In the genomic region with DNA sequence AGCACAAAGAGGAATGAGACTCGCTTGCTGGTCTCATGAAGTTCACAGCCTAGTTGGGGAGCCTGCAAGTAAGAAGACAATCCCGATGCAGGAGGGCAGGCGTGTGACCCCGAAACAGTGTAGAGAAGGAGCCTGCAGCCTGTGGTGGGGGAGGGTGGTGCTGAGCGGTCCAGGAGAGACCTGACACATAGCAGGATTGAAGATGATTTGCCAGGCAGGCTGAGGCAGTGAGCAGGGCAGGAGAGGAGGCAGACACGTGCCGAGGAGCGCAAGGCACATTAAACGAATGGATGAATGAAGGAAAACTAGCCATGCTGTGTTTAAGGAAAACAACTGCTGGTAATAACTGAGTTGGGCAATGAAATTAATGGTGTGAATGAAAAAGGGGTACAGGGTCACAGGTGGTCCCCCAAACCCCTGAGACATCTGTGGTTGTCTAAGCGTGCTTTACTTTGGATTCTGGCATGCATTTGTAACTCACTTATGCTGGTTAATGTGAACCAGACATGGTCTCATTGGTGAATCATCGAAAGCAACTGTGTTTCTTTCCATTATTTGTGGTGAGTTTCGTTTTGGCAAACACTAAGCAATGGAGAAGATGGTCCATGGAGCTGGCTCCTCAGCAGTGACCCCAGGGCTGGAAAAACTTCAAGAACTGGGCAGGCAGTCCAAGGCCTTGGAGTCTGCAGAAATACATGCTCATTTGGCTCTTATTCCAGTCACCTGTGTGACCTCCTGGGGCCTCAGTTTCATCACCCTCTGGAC, we compare ENCODE assay signal across 15 cellular contexts.
DNase-seq lines count a peak whose midpoint lies in the region; ATAC-seq and TF ChIP-seq lines count a peak whose summit lies in the region.
"Had no signal": no experiment of that assay in that cellular context is flagged by ENCODE, and none has a peak within 500 bp of the region (broad histone marks: within the 10 kb centered on the region; RNA-seq: fewer than 3 reads in every experiment).

No MANE protein-coding gene starts in this region.

- no peaks in the 10 kb centered on the region for H3K9me3 ChIP-seq in body of pancreas
- H3K9me3 ChIP-seq: SJSA1, thoracic aorta had no signal

- H3K27me3 Mint-ChIP-seq in natural killer cell (ENCODE audit: low read depth in 2 of 2): peaks cover 9 to 20% of the 10 kb centered on the region in 2 donors
- peaks cover 10 to 22% of the 10 kb centered on the region in 2 donors for H3K27me3 Mint-ChIP-seq in natural killer cell treated with Interleukin-12 subunit alpha and Interleukin-12 subunit beta and Interleukin-15 and Interleukin-18, amount 100 ng/mL, for 72 hours

- H3K27me3 ChIP-seq in body of pancreas: no peaks in the 10 kb centered on the region
- H3K27me3 ChIP-seq: SJSA1 had no signal

- no peak for TF ChIP-seq POLR2A in body of pancreas (IDR thresholded peaks at IDR 0.05)

- no peak overlapping the region for H3K27ac Mint-ChIP-seq in natural killer cell
- H3K27ac Mint-ChIP-seq in natural killer cell treated with Interleukin-12 subunit alpha and Interleukin-12 subunit beta and Interleukin-15 and Interleukin-18, amount 100 ng/mL, for 72 hours: no peak overlapping the region
- H3K27ac Mint-ChIP-seq: activated CD4-positive, alpha-beta T cell treated with anti-CD3 and anti-CD28 coated beads for 36 hours; activated T-helper 17 cell treated with anti-CD3 and anti-CD28 coated beads, Interleukin-2, amount 50 U/mL, for 72 hours had no signal

- peaks cover 9 to 11% of the 10 kb centered on the region in 2 donors for H3K4me1 Mint-ChIP-seq in natural killer cell
- peaks cover 10 to 16% of the 10 kb centered on the region in 2 donors for H3K4me1 Mint-ChIP-seq in natural killer cell treated with Interleukin-12 subunit alpha and Interleukin-12 subunit beta and Interleukin-15 and Interleukin-18, amount 100 ng/mL, for 72 hours (ENCODE audit: low read depth in 2 of 2)

- H3K9me3 Mint-ChIP-seq in natural killer cell: no peaks in the 10 kb centered on the region
- H3K9me3 Mint-ChIP-seq in natural killer cell treated with Interleukin-12 subunit alpha and Interleukin-12 subunit beta and Interleukin-15 and Interleukin-18, amount 100 ng/mL, for 72 hours: no peaks in the 10 kb centered on the region
- H3K9me3 Mint-ChIP-seq: activated T-helper 17 cell treated with anti-CD3 and anti-CD28 coated beads, Interleukin-2, amount 50 U/mL, for 72 hours had no signal

- WGBS in body of pancreas, 2 donors: 88 to 91% methylated on average over 12 of the region's 12 CpGs

- intact Hi-C loops in natural killer cell (cut with micrococcal nuclease): no loop called here
- intact Hi-C loops in body of pancreas (cut with DNase I): no loop called here

- H3K4me3 Mint-ChIP-seq in natural killer cell: peak overlapping the region; percentile 25
- no peak overlapping the region for H3K4me3 Mint-ChIP-seq in natural killer cell treated with Interleukin-12 subunit alpha and Interleukin-12 subunit beta and Interleukin-15 and Interleukin-18, amount 100 ng/mL, for 72 hours
- H3K4me3 Mint-ChIP-seq: activated CD4-positive, alpha-beta T cell treated with anti-CD3 and anti-CD28 coated beads for 36 hours; activated T-helper 17 cell treated with anti-CD3 and anti-CD28 coated beads, Interleukin-2, amount 50 U/mL, for 72 hours had no signal

- no peaks in the 10 kb centered on the region for H3K36me3 Mint-ChIP-seq in natural killer cell
- peaks cover 8% of the 10 kb centered on the region for H3K36me3 Mint-ChIP-seq in natural killer cell treated with Interleukin-12 subunit alpha and Interleukin-12 subunit beta and Interleukin-15 and Interleukin-18, amount 100 ng/mL, for 72 hours

- no peak for DNase-seq in natural killer cell
- no peak for DNase-seq in natural killer cell treated with Interleukin-12 subunit alpha and Interleukin-12 subunit beta and Interleukin-15 and Interleukin-18, amount 100 ng/mL, for 72 hours (ENCODE audit: low spot score)
- DNase-seq in astrocyte of the hippocampus (ENCODE audit: low read depth, low spot score): peak; percentile 87
- peak; percentile 82 for DNase-seq in hepatic stellate cell (ENCODE audit: low spot score)
- no peak for DNase-seq in NOMO-1 (lab: John Stamatoyannopoulos, UW; ENCODE audit: unreplicated experiment in 2 of 2)
- no peak for DNase-seq in activated effector memory CD4-positive, alpha-beta T cell treated with anti-CD3 and anti-CD28 coated beads, Interleukin-2, amount 50 U/mL, for 16 hours
- no peak for DNase-seq in body of pancreas
- DNase-seq: activated CD4-positive, alpha-beta T cell treated with anti-CD3 and anti-CD28 coated beads for 36 hours; cortex of kidney; NCI-H146; NCI-H748 treated with DMSO at 0.1 percent for 48 hours had no signal

- ATAC-seq in natural killer cell: no peak
- no peak for ATAC-seq in natural killer cell treated with Interleukin-12 subunit alpha and Interleukin-12 subunit beta and Interleukin-15 and Interleukin-18, amount 100 ng/mL, for 72 hours
- ATAC-seq in GM19455 (IDR thresholded peaks at IDR 0.05; ENCODE audit: unreplicated experiment): no peak
- ATAC-seq in body of pancreas: no peak
- ATAC-seq: activated CD4-positive, alpha-beta T cell treated with anti-CD3 and anti-CD28 coated beads for 36 hours; activated T-helper 17 cell treated with anti-CD3 and anti-CD28 coated beads, Interleukin-2, amount 50 U/mL, for 72 hours had no signal

- H3K4me3 ChIP-seq in body of pancreas: no peak overlapping the region
- H3K4me3 ChIP-seq: SJSA1, thoracic aorta had no signal

- TF ChIP-seq CTCF in natural killer cell (IDR thresholded peaks at IDR 0.05) (no peak), body of pancreas (IDR thresholded peaks at IDR 0.05) (no peak)

- H3K27ac ChIP-seq in body of pancreas: no peak overlapping the region
- H3K27ac ChIP-seq: SJSA1, thoracic aorta had no signal

- H3K36me3 ChIP-seq in body of pancreas (replicated peaks in 1 of 2; ENCODE audit: insufficient read depth in 1 of 2, low read depth in 2 of 2): no peaks in the 10 kb centered on the region
- H3K36me3 ChIP-seq: SJSA1, thoracic aorta had no signal

- H3K4me1 ChIP-seq in body of pancreas: peaks cover 13% of the 10 kb centered on the region

Comparison
In these comparisons a context has a peak if more than half of its experiments do, and no peak if none do; other contexts are left out.
1. DNase-seq: peak in astrocyte of the hippocampus (single experiment) and hepatic stellate cell (single experiment); none in natural killer cell (single experiment), natural killer cell treated with Interleukin-12 subunit alpha and Interleukin-12 subunit beta and Interleukin-15 and Interleukin-18, amount 100 ng/mL, for 72 hours (single experiment), NOMO-1 (0 of 2), activated effector memory CD4-positive, alpha-beta T cell treated with anti-CD3 and anti-CD28 coated beads, Interleukin-2, amount 50 U/mL, for 16 hours (single experiment) and body of pancreas (0 of 4).